Comparison of ENCODE assay signal across 17 cellular contexts in the genomic region with DNA sequence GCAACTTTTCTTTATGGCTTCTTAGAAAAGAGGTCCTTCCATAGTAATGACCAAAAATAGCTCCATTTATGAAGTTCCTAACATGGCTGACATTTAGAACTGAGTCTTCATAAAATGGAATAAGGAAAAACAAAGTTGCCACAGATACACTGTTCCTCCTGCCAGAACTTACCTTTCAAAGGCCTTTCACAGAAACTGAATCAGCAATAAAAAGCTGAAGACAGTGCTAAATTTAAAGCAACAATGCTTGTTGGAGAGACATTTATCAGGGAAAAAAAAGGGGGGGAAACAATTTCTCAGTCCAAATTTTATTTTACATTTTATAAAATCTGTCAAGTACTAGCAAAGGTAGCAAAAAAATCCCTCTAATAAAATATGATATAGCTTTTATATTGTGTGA. TPM values are rescaled to one million over a fixed set of nuclear protein-coding genes. Genes with fewer than 3 reads are reported as not detected.
A peak's percentile ranks its signal among the peaks of the same experiment; 100 is the strongest.
DNase-seq lines count a peak whose midpoint lies in the region; ATAC-seq and TF ChIP-seq lines count a peak whose summit lies in the region.
"Had no signal": no experiment of that assay in that cellular context is flagged by ENCODE, and none has a peak within 500 bp of the region (broad histone marks: within the 10 kb centered on the region; RNA-seq: fewer than 3 reads in every experiment).

No MANE protein-coding gene starts in this region.

- CTCF ChIA-PET in PC-9 (lab: Charles Lee): no interaction called here

- H3K27me3 Mint-ChIP-seq in GM23338 (ENCODE audit: insufficient read depth, low read depth, poor library complexity) (peaks cover 4% of the 10 kb centered on the region), brain (no peaks in the 10 kb centered on the region), nephron progenitor cell (ENCODE audit: low read depth, poor library complexity) (no peaks in the 10 kb centered on the region)

- H4K20me1 ChIP-seq in GM23338 (replicated peaks; ENCODE audit: insufficient read depth) (peaks cover 25% of the 10 kb centered on the region), PC-9 (ENCODE audit: insufficient read depth) (no peaks in the 10 kb centered on the region; the same call in 1 of the 2 replicates)

- BruUV-seq in PC-9 (replicated peaks; lab: Mats Ljungman, UMichigan): no TSS peak

- H3K4me1 ChIP-seq in GM23338 (ENCODE audit: insufficient read depth) (no peaks in the 10 kb centered on the region), PC-9 (replicated peaks; ENCODE audit: insufficient read depth) (peaks cover 9% of the 10 kb centered on the region)
- H3K4me1 ChIP-seq: BLaER1 treated with 17β-estradiol and CSF1 and Interleukin-3, amounts not matched to agents 10 nM and 100 nM had no signal

- peaks cover 100% of the 10 kb centered on the region for H3K79me2 ChIP-seq in GM23338 (replicated peaks; ENCODE audit: insufficient read depth)
- H3K79me2 ChIP-seq in PC-9 (ENCODE audit: low read depth): peaks cover 75% of the 10 kb centered on the region

- H3K9me2 ChIP-seq in GM23338 (ENCODE audit: insufficient read depth) (no peaks in the 10 kb centered on the region), PC-9 (ENCODE audit: insufficient read depth) (no peaks in the 10 kb centered on the region)

- no peaks in the 10 kb centered on the region for H3K9me3 ChIP-seq in PC-9 (ENCODE audit: insufficient read depth, low read depth)
- H3K9me3 ChIP-seq: BLaER1 treated with 17β-estradiol and CSF1 and Interleukin-3, amounts not matched to agents 10 nM and 100 nM had no signal

- H3K4me2 ChIP-seq in GM23338: no peak overlapping the region
- H3K4me2 ChIP-seq in PC-9: no peak overlapping the region
- H3K4me2 ChIP-seq: BLaER1 treated with 17β-estradiol and CSF1 and Interleukin-3, amounts not matched to agents 10 nM and 100 nM had no signal

- DNase-seq in GM23338 (ENCODE audit: low spot score): no peak
- DNase-seq in PC-9: no peak
- DNase-seq in nephron progenitor cell: no peak
- DNase-seq in MV-4-11 (lab: John Stamatoyannopoulos, UW): no peak
- DNase-seq in NAMALWA (ENCODE audit: low spot score): no peak
- no peak for DNase-seq in NCI-H524 treated with DMSO at 0.1 percent for 48 hours (lab: John Stamatoyannopoulos, UW)
- DNase-seq: DMS79, H7, NCI-H1694 treated with DMSO at 0.1 percent for 48 hours, NCI-H2107, NCI-H510A, NCI-H774, RPMI8226, SHP77 treated with DMSO at 0.1 percent for 48 hours had no signal

- H3K27ac Mint-ChIP-seq in GM23338: peak overlapping the region; percentile 66; the same call in 1 of the 2 replicates
- peak overlapping the region in 3 of 5 experiments; percentile 49 to 82 (median 51) for H3K27ac Mint-ChIP-seq in brain
- H3K27ac Mint-ChIP-seq in nephron progenitor cell: peak overlapping the region; percentile 66

- no peak overlapping the region for H3K4me3 ChIP-seq in GM23338
- no peak overlapping the region for H3K4me3 ChIP-seq in PC-9
- H3K4me3 ChIP-seq: BLaER1 treated with 17β-estradiol and CSF1 and Interleukin-3, amounts not matched to agents 10 nM and 100 nM had no signal

- peaks cover 14% of the 10 kb centered on the region; the same call in 2 of the 3 replicates for H3K4me1 Mint-ChIP-seq in GM23338
- peaks cover 12% of the 10 kb centered on the region for H3K4me1 Mint-ChIP-seq in brain
- H3K4me1 Mint-ChIP-seq in nephron progenitor cell: no peaks in the 10 kb centered on the region

- H3F3A ChIP-seq in GM23338 (replicated peaks; ENCODE audit: low read depth): no peaks in the 10 kb centered on the region
- peaks cover 27% of the 10 kb centered on the region; the same call in 1 of the 2 replicates for H3F3A ChIP-seq in PC-9 (ENCODE audit: insufficient read depth, low read depth)

- no peaks in the 10 kb centered on the region for H3K9me3 Mint-ChIP-seq in GM23338
- H3K9me3 Mint-ChIP-seq in brain: no peaks in the 10 kb centered on the region
- H3K9me3 Mint-ChIP-seq in nephron progenitor cell: no peaks in the 10 kb centered on the region

- no peak for ATAC-seq in GM23338
- ATAC-seq: SK-N-SH treated with all-trans-retinoic acid at 6 μM for 48 hours had no signal

- H3K4me3 Mint-ChIP-seq in GM23338: no peak overlapping the region
- no peak overlapping the region for H3K4me3 Mint-ChIP-seq in brain
- H3K4me3 Mint-ChIP-seq in nephron progenitor cell: no peak overlapping the region

- H3K27ac ChIP-seq in GM23338 (ENCODE audit: low read depth): no peak overlapping the region
- peak overlapping the region; percentile 24; the same call in 1 of the 2 replicates for H3K27ac ChIP-seq in PC-9
- H3K27ac ChIP-seq: BLaER1 treated with 17β-estradiol and CSF1 and Interleukin-3, amounts not matched to agents 10 nM and 100 nM had no signal

- no peak for TF ChIP-seq CTCF in GM23338 (conservative IDR thresholded peaks at IDR 0.05; ENCODE audit: low read depth in 2 of 2)
- TF ChIP-seq CTCF in PC-9 (conservative IDR thresholded peaks at IDR 0.05): no peak
- no peak for TF ChIP-seq CTCF in brain (conservative IDR thresholded peaks at IDR 0.05)
- no peak for TF ChIP-seq CTCF in nephron progenitor cell (IDR thresholded peaks at IDR 0.05)

- intact Hi-C loops in PC-9 (cut with micrococcal nuclease; ENCODE audit: unreplicated experiment): no loop called here

- H3K36me3 ChIP-seq in GM23338 (ENCODE audit: insufficient read depth) (peaks cover 55% of the 10 kb centered on the region), PC-9 (ENCODE audit: low read depth) (peaks cover 64% of the 10 kb centered on the region)

- peaks cover 95% of the 10 kb centered on the region for H3K36me3 Mint-ChIP-seq in GM23338 (ENCODE audit: low read depth)
- peaks cover 95% of the 10 kb centered on the region for H3K36me3 Mint-ChIP-seq in brain
- peaks cover 92% of the 10 kb centered on the region for H3K36me3 Mint-ChIP-seq in nephron progenitor cell (ENCODE audit: low read depth)

- H3K27me3 ChIP-seq in GM23338 (ENCODE audit: insufficient read depth) (no peaks in the 10 kb centered on the region), PC-9 (ENCODE audit: insufficient read depth, low read depth) (no peaks in the 10 kb centered on the region)
- H3K27me3 ChIP-seq: BLaER1 treated with 17β-estradiol and CSF1 and Interleukin-3, amounts not matched to agents 10 nM and 100 nM had no signal

- POLR2A ChIA-PET in PC-9 (lab: Charles Lee; ENCODE audit: unreplicated experiment): interaction anchor here (0.6 kb wide), 1 partner anchor 11 kb away, joined by 6 read pairs; no protein-coding TSS in a partner anchor

- H2AFZ ChIP-seq in GM23338 (no peak overlapping the region), PC-9 (no peak overlapping the region)

TF ChIP-seq in GM23338, 12 proteins besides CTCF, POLR2A, EP300 and RAD21 (continues in another document):
- TF ChIP-seq ZNF114 (CRISPR knock-in tag; IDR thresholded peaks at IDR 0.05): no peak
- no peak for TF ChIP-seq NANOG (IDR thresholded peaks at IDR 0.05; ENCODE audit: borderline replicate concordance)
- no peak for TF ChIP-seq ZNF331 (CRISPR knock-in tag; IDR thresholded peaks at IDR 0.05; ENCODE audit: low read depth)
- TF ChIP-seq EZH2phosphoT487 (IDR thresholded peaks at IDR 0.05; ENCODE audit: unreplicated experiment): no peak
- TF ChIP-seq JUNB (IDR thresholded peaks at IDR 0.05; ENCODE audit: unreplicated experiment): no peak
- TF ChIP-seq REST (IDR thresholded peaks at IDR 0.05; ENCODE audit: unreplicated experiment): no peak
- no peak for TF ChIP-seq CREB1 (CRISPR knock-in tag; IDR thresholded peaks at IDR 0.05; ENCODE audit: low read depth)
- TF ChIP-seq ETS1 (IDR thresholded peaks at IDR 0.05): no peak

RNA-seq across cellular contexts. Expression of gene DEK, which starts 17.3 kb away (rescaled TPM):
- total RNA-seq in GM23338 (2014; rRNA removed; shearing (Covaris generic)): 213 and 218 TPM in 2 replicates
- polyA plus RNA-seq in GM23338 (2016; fragmentation: Nextera tagmentation; extraction: Ambion mirVana) (516 and 582 TPM in 2 replicates), brain (ENCODE audit: insufficient read depth, low read depth, low replicate concordance) (69.1 TPM)
- 192 and 260 TPM in 2 replicates for total RNA-seq in PC-9 (2021)
